In the genomic region with DNA sequence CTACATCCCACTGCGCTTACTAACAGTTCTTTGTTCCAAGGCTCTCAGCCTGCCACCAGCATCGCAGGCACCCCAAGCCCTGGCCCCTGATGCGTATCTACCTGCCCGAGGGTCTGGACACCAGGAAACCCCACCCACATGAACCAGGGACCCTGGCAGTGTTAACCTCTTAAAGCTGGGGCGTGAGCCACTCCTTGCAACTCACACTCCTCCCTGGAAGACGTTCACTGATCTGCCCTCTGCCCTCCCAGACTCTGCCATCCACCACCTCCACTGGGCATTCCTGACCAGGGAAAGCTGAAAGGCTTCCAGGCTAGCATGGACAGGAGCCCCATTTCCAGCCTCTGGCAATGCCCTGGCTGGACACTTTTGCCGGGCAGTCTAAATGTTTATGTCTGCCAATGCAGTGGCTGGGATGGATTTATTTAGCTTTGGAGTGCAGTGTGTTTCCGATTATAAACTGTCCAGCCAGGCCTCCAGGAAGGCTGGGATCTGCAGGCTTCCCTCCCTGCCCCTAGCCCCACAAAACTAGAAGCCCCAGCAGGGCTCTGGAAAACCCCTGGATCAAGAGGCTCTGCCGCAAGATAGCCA, we compare ENCODE assay signal across 20 cellular contexts.
DNase-seq lines count a peak whose midpoint lies in the region; ATAC-seq and TF ChIP-seq lines count a peak whose summit lies in the region.
"Had no signal": no experiment of that assay in that cellular context is flagged by ENCODE, and none has a peak within 500 bp of the region (broad histone marks: within the 10 kb centered on the region; RNA-seq: fewer than 3 reads in every experiment).

No MANE protein-coding gene starts in this region.

- ATAC-seq in right cardiac atrium: no peak
- ATAC-seq in GM18870 (IDR thresholded peaks at IDR 0.05; ENCODE audit: unreplicated experiment): no peak
- ATAC-seq: A549; CD8-positive, alpha-beta T cell; GM12878; HCT116 had no signal

- intact Hi-C loops in right cardiac atrium (cut with DNase I): no loop called here
- intact Hi-C loops in cardiac septum (cut with DNase I): no loop called here

- H3K4ac ChIP-seq in neuronal stem cell (ENCODE audit: low read length): no peak overlapping the region

- H3K23ac ChIP-seq in neuronal stem cell (ENCODE audit: low read depth, low read length, poor library complexity): no peak overlapping the region

- TF ChIP-seq CTCF in brain (conservative IDR thresholded peaks at IDR 0.05) (no peak), chondrocyte (IDR thresholded peaks at IDR 0.05) (no peak)

- no peak overlapping the region for H3K4me3 Mint-ChIP-seq in brain
- H3K4me3 Mint-ChIP-seq in chondrocyte (ENCODE audit: unreplicated experiment): no peak overlapping the region
- H3K4me3 Mint-ChIP-seq: CD8-positive, alpha-beta T cell had no signal

- no peak overlapping the region for H2AK5ac ChIP-seq in neuronal stem cell (ENCODE audit: low read depth, low read length)

- peaks cover 3% of the 10 kb centered on the region for H3K27me3 Mint-ChIP-seq in brain
- H3K27me3 Mint-ChIP-seq in chondrocyte (ENCODE audit: low read depth): no peaks in the 10 kb centered on the region

- peaks cover 67% of the 10 kb centered on the region for H3K36me3 Mint-ChIP-seq in brain
- peaks cover 21% of the 10 kb centered on the region for H3K36me3 Mint-ChIP-seq in chondrocyte (ENCODE audit: low read depth)

- H3K27me3 ChIP-seq in right cardiac atrium (ENCODE audit: control insufficient read depth, insufficient read depth): no peaks in the 10 kb centered on the region
- H3K27me3 ChIP-seq in neuronal stem cell (ENCODE audit: control insufficient read depth in 3 of 3, insufficient read depth in 3 of 3, low read depth in 1 of 3, low read length in 3 of 3): no peaks in the 10 kb centered on the region
- H3K27me3 ChIP-seq: BLaER1 had no signal

- 76% methylated on average over 9 of the region's 9 CpGs for WGBS in right cardiac atrium
- no CpG with 5 or more reads among the region's 9 CpGs for WGBS in neuronal stem cell (ENCODE audit: extremely low coverage in 2 of 2, insufficient read length in 2 of 2, insufficient replicate concordance in 1 of 2), 2 donors

- H3K4me1 ChIP-seq in right cardiac atrium (ENCODE audit: control insufficient read depth, insufficient read depth, low read length) (peaks cover 4% of the 10 kb centered on the region), neuronal stem cell (ENCODE audit: control insufficient read depth in 2 of 2, insufficient read depth in 1 of 2, low read depth in 1 of 2, low read length in 2 of 2) (peaks cover 4% of the 10 kb centered on the region in 2 donors)
- H3K4me1 ChIP-seq: A549, BLaER1 had no signal

- H3K9me3 Mint-ChIP-seq in brain: peaks cover 0 to 7% (median 2%) of the 10 kb centered on the region in 5 experiments
- no peaks in the 10 kb centered on the region for H3K9me3 Mint-ChIP-seq in chondrocyte (ENCODE audit: low read depth)
- H3K9me3 Mint-ChIP-seq: CD8-positive, alpha-beta T cell had no signal

- H4K91ac ChIP-seq in neuronal stem cell (ENCODE audit: low read depth, low read length, poor library complexity): no peak overlapping the region

- H2AFZ ChIP-seq in neuronal stem cell (ENCODE audit: low read length): no peak overlapping the region

- no peaks in the 10 kb centered on the region for H3K79me1 ChIP-seq in neuronal stem cell (ENCODE audit: low read depth, low read length)

- H3K27ac ChIP-seq in right cardiac atrium (ENCODE audit: low read length): no peak overlapping the region
- H3K27ac ChIP-seq in neuronal stem cell (replicated peaks; ENCODE audit: low read length): no peak overlapping the region
- peak overlapping the region; percentile 47 for H3K27ac ChIP-seq in temporal lobe (ENCODE audit: low read depth, low read length)
- H3K27ac ChIP-seq: A549, BLaER1 had no signal

- H3K9me3 ChIP-seq in right cardiac atrium (ENCODE audit: control insufficient read depth, low read length) (no peaks in the 10 kb centered on the region), neuronal stem cell (replicated peaks in 1 of 2; ENCODE audit: control insufficient read depth in 2 of 2, insufficient read depth in 1 of 2, low read depth in 1 of 2, low read length in 2 of 2) (no peaks in the 10 kb centered on the region)
- H3K9me3 ChIP-seq: A549 had no signal

- H3K4me2 ChIP-seq in neuronal stem cell (ENCODE audit: insufficient read depth, low read length, poor library complexity, severe bottlenecking): no peak overlapping the region
- H3K4me2 ChIP-seq: A549, BLaER1 had no signal

- H3K4me3 ChIP-seq in right cardiac atrium (ENCODE audit: low read length): no peak overlapping the region
- H3K4me3 ChIP-seq in neuronal stem cell (ENCODE audit: low read length in 2 of 2): peak overlapping the region in 1 of 2 donors; percentile 36
- H3K4me3 ChIP-seq: A549, BLaER1, GM12878 had no signal

- no peak overlapping the region for H2BK12ac ChIP-seq in neuronal stem cell (ENCODE audit: low read length)

- H3K4me1 Mint-ChIP-seq in brain: peaks cover 33% of the 10 kb centered on the region
- H3K4me1 Mint-ChIP-seq in chondrocyte (ENCODE audit: low read depth): peaks cover 14% of the 10 kb centered on the region

- H3K36me3 ChIP-seq in neuronal stem cell (replicated peaks in 1 of 2; ENCODE audit: control insufficient read depth in 2 of 2, insufficient read depth in 2 of 2, low read length in 2 of 2): peaks cover 2 to 38% of the 10 kb centered on the region in 2 donors

- H3K18ac ChIP-seq in neuronal stem cell (ENCODE audit: low read length): no peak overlapping the region

- H3K14ac ChIP-seq in neuronal stem cell (ENCODE audit: low read length): no peak overlapping the region

- peak overlapping the region; percentile 9 for H2BK5ac ChIP-seq in neuronal stem cell (ENCODE audit: low read length)

- no peak overlapping the region for H2BK120ac ChIP-seq in neuronal stem cell (ENCODE audit: low read depth, low read length)

- DNase-seq in right cardiac atrium (peak in 2 of 3 donors; percentile 28), cardiac septum (ENCODE audit: low spot score) (no peak), neuronal stem cell (ENCODE audit: low spot score) (no peak), chondrocyte (ENCODE audit: low spot score) (no peak), NCI-H345 (lab: John Stamatoyannopoulos, UW) (no peak)
- DNase-seq: Calu3; CD8-positive, alpha-beta T cell; GOT3; NCI-H1417; NCI-H187; NCI-H2107; NCI-H510A treated with DMSO at 0.1 percent for 48 hours; NCI-H82 had no signal

- H3K27ac Mint-ChIP-seq in brain (peak overlapping the region in 3 of 5 experiments; percentile 17 to 78 (median 63)), chondrocyte (ENCODE audit: unreplicated experiment) (no peak overlapping the region)
- H3K27ac Mint-ChIP-seq: CD8-positive, alpha-beta T cell had no signal

- H3K9ac ChIP-seq in neuronal stem cell (ENCODE audit: low read depth, low read length, poor library complexity): no peak overlapping the region
- H3K9ac ChIP-seq: BLaER1 had no signal

- no peak overlapping the region for H4K8ac ChIP-seq in neuronal stem cell (ENCODE audit: low read depth, low read length)

- no peak overlapping the region for H2BK15ac ChIP-seq in neuronal stem cell (ENCODE audit: low read length)

Comparison
In these comparisons a context has a peak if more than half of its experiments do, and no peak if none do; other contexts are left out.
1. DNase-seq: peak in right cardiac atrium (2 of 3); none in cardiac septum (single experiment), neuronal stem cell (single experiment), chondrocyte (single experiment) and NCI-H345 (single experiment).